Comparison of ENCODE assay signal across 8 cellular contexts in genomic region chr5:42912184-42912766, GRCh38.
DNase-seq lines count a peak whose midpoint lies in the region; ATAC-seq and TF ChIP-seq lines count a peak whose summit lies in the region.

No MANE protein-coding gene starts in this region.

- peaks cover 9% of the 10 kb centered on the region for H3K36me3 Mint-ChIP-seq in Caco-2 (ENCODE audit: insufficient read depth, unreplicated experiment)

- H3K36me3 ChIP-seq in Caco-2 (ENCODE audit: control insufficient read depth, insufficient read depth, low read length) (no peaks in the 10 kb centered on the region), body of pancreas (replicated peaks in 1 of 2; ENCODE audit: insufficient read depth in 1 of 2, low read depth in 2 of 2) (no peaks in the 10 kb centered on the region), osteoblast (ENCODE audit: insufficient read depth, low read length) (no peaks in the 10 kb centered on the region)

- TF ChIP-seq CTCF in Caco-2 (IDR thresholded peaks at IDR 0.05; ENCODE audit: insufficient read depth in 1 of 2, low read depth in 1 of 2, low read length in 1 of 2, severe bottlenecking in 1 of 2, unreplicated experiment in 1 of 2) = peak; percentile 47 to 63
- TF ChIP-seq CTCF in RWPE1 (conservative IDR thresholded peaks at IDR 0.05; ENCODE audit: low read depth) = peak; percentile 84
- TF ChIP-seq CTCF in body of pancreas (IDR thresholded peaks at IDR 0.05) = peak in 5 of 7 experiments; percentile 9 to 23 (median 17)
- TF ChIP-seq CTCF in osteoblast (IDR thresholded peaks at IDR 0.05; ENCODE audit: extremely low read depth, low read depth, low read length) = peak; percentile 66

- WGBS in body of pancreas, 2 donors = 61 to 71% methylated on average over 8 of the region's 8 CpGs

- no peaks in the 10 kb centered on the region for H4K20me1 ChIP-seq in osteoblast (ENCODE audit: insufficient read depth, low read length)

- H3K79me2 ChIP-seq in osteoblast (ENCODE audit: insufficient read depth, low read length) = no peaks in the 10 kb centered on the region

- ATAC-seq in body of pancreas (no peak), HG03342 (IDR thresholded peaks at IDR 0.05; ENCODE audit: unreplicated experiment) (no peak)

- H3K4me1 Mint-ChIP-seq in Caco-2 (ENCODE audit: low read depth, unreplicated experiment) = no peaks in the 10 kb centered on the region

- intact Hi-C loops in Caco-2 (cut with micrococcal nuclease; ENCODE audit: unreplicated experiment) (loop anchor here (1.0 to 5.0 kb wide), 3 partner anchors 80 to 193 kb away; partner anchors contain the start of gene ANXA2R), body of pancreas (cut with DNase I) (loop anchor here (10.0 kb wide), 1 partner anchor 473 kb away; no protein-coding TSS in a partner anchor)

- no peak for TF ChIP-seq POLR2A in body of pancreas (IDR thresholded peaks at IDR 0.05)

- H3K4me3 ChIP-seq in Caco-2 (ENCODE audit: low read depth, low read length) = no peak overlapping the region
- no peak overlapping the region for H3K4me3 ChIP-seq in body of pancreas
- no peak overlapping the region for H3K4me3 ChIP-seq in osteoblast (ENCODE audit: insufficient read depth, low read length)

- no peaks in the 10 kb centered on the region for H3K9me3 ChIP-seq in Caco-2
- no peaks in the 10 kb centered on the region for H3K9me3 ChIP-seq in body of pancreas
- no peaks in the 10 kb centered on the region for H3K9me3 ChIP-seq in osteoblast (ENCODE audit: low read depth, low read length)

- no peak overlapping the region for H3K4me2 ChIP-seq in osteoblast (ENCODE audit: insufficient read depth, low read length)

- no peak overlapping the region for H3K27ac Mint-ChIP-seq in Caco-2 (ENCODE audit: unreplicated experiment)

- H3K27ac ChIP-seq in RWPE1 (no peak overlapping the region), body of pancreas (no peak overlapping the region), osteoblast (ENCODE audit: low read depth, low read length) (no peak overlapping the region)

- CTCF ChIA-PET in Caco-2 (lab: Charles Lee) (interaction anchor here (0.8 to 2.2 kb wide), 8 partner anchors 28 to 153 kb away, joined by 3 to 23 read pairs (median 5); partner anchors contain the start of gene ANXA2R), RWPE1 (lab: Yijun Ruan, JAX) (interaction anchor here (0.6 to 2.0 kb wide), 14 partner anchors 20 to 1058 kb away, joined by 3 to 9 read pairs (median 5); no protein-coding TSS in a partner anchor)

- H3K27me3 ChIP-seq in Caco-2 (replicated peaks; ENCODE audit: control insufficient read depth, insufficient read depth, low read length) (no peaks in the 10 kb centered on the region), body of pancreas (peaks cover 0 to 7% of the 10 kb centered on the region in 2 donors), osteoblast (ENCODE audit: insufficient read depth, low read length) (peaks cover 13% of the 10 kb centered on the region)

- peak in 1 of 2 experiments; percentile 55 for DNase-seq in Caco-2
- peak; percentile 87 for DNase-seq in HT-29 (ENCODE audit: low spot score)
- peak; percentile 65 for DNase-seq in RWPE1 (ENCODE audit: low spot score)
- no peak for DNase-seq in body of pancreas
- peak; percentile 84 for DNase-seq in osteoblast (ENCODE audit: insufficient read length, low spot score, missing footprints)
- no peak for DNase-seq in KG1 (lab: John Stamatoyannopoulos, UW)
- DNase-seq in inferior parietal cortex (ENCODE audit: extremely low spot score) = no peak

- no TSS peak for BruUV-seq in Caco-2 (replicated peaks; lab: Mats Ljungman, UMichigan)

- H3K4me3 Mint-ChIP-seq in Caco-2 (ENCODE audit: unreplicated experiment) = no peak overlapping the region

- POLR2A ChIA-PET in Caco-2 (lab: Charles Lee) (interaction anchor here (0.8 kb wide), 1 partner anchor 108 kb away, joined by 3 read pairs; no protein-coding TSS in a partner anchor), RWPE1 (lab: Yijun Ruan, JAX; ENCODE audit: low non-redundant PET) (no interaction called here)

- H3K4me1 ChIP-seq in Caco-2 (peaks cover 5% of the 10 kb centered on the region; the same call in 1 of the 2 replicates), body of pancreas (peaks cover 10% of the 10 kb centered on the region), osteoblast (ENCODE audit: insufficient read depth, low read length) (peaks cover 5% of the 10 kb centered on the region)

- H2AFZ ChIP-seq in osteoblast (ENCODE audit: low read length) = no peak overlapping the region

- no peaks in the 10 kb centered on the region for H3K9me3 Mint-ChIP-seq in Caco-2 (ENCODE audit: unreplicated experiment)

- H3K27me3 Mint-ChIP-seq in Caco-2 (ENCODE audit: insufficient read depth, unreplicated experiment) = no peaks in the 10 kb centered on the region

Comparison
In these comparisons a context has a peak if more than half of its experiments do, and no peak if none do; other contexts are left out.
1. DNase-seq: peak in HT-29 (single experiment), RWPE1 (single experiment) and osteoblast (single experiment); none in body of pancreas (0 of 4), KG1 (single experiment) and inferior parietal cortex (single experiment).
2. CTCF ChIP-seq: peak in every context shown above with its lines; median percentile 84 in RWPE1; 66 in osteoblast; 55 in Caco-2; 17 in body of pancreas.